Comparison of ENCODE assay signal across 8 cellular contexts in genomic region chr18:50878345-50879301, GRCh38. TPM values are rescaled to one million over a fixed set of nuclear protein-coding genes. Genes with fewer than 3 reads are reported as not detected.
A peak's percentile ranks its signal among the peaks of the same experiment; 100 is the strongest.
DNase-seq lines count a peak whose midpoint lies in the region; ATAC-seq, FAIRE-seq and TF ChIP-seq lines count a peak whose summit lies in the region.

ME2 (plus strand) TSS chr18:50879118; CDS start chr18:50895821, 16,703 bp downstream.

- peak within 1 kb of the TSS; percentile 94 for H2AFZ ChIP-seq in parathyroid adenoma

- H3K9ac ChIP-seq in adipocyte (ENCODE audit: low read length) (peak within 1 kb of the TSS; percentile 97), parathyroid adenoma (peak within 1 kb of the TSS; percentile 42)

- H3K4me3 ChIP-seq in adipocyte (ENCODE audit: low read length), result peak within 1 kb of the TSS; percentile 100
- peak within 1 kb of the TSS; percentile 67 for H3K4me3 ChIP-seq in cardiac muscle cell
- H3K4me3 ChIP-seq in parathyroid adenoma (ENCODE audit: low read depth, low read length), result peak within 1 kb of the TSS; percentile 89
- H3K4me3 ChIP-seq in tibial artery, result peak within 1 kb of the TSS; percentile 80 to 97

- H3K27ac ChIP-seq in cardiac muscle cell (peak within 1 kb of the TSS; percentile 84), parathyroid adenoma (peak within 1 kb of the TSS; percentile 89), tibial artery (peak within 1 kb of the TSS; percentile 87 to 91)

- H3K36me3 ChIP-seq in adipocyte (ENCODE audit: control insufficient read depth, insufficient read depth, low read length, severe bottlenecking) (no peaks in the 10 kb centered on the region), cardiac muscle cell (no peaks in the 10 kb centered on the region), parathyroid adenoma (ENCODE audit: control insufficient read depth, insufficient read depth, low read length) (no peaks in the 10 kb centered on the region), tibial artery (no peaks in the 10 kb centered on the region)

- FAIRE-seq in GM12892 (lab: Jason Lieb, UNC), result peak; percentile 89

- H3K79me2 ChIP-seq in parathyroid adenoma, result peaks cover 20% of the 10 kb centered on the region

- TF ChIP-seq CTCF in cardiac muscle cell (IDR thresholded peaks at IDR 0.05; ENCODE audit: low read depth, low read length), result no peak
- no peak for TF ChIP-seq CTCF in parathyroid adenoma (IDR thresholded peaks at IDR 0.05)
- TF ChIP-seq CTCF in tibial artery (IDR thresholded peaks at IDR 0.05), result no peak

- H3K4me1 ChIP-seq in adipocyte (ENCODE audit: control insufficient read depth, insufficient read depth, low read length) (peaks cover 16% of the 10 kb centered on the region), cardiac muscle cell (ENCODE audit: low read depth) (no peaks in the 10 kb centered on the region), parathyroid adenoma (no peaks in the 10 kb centered on the region), tibial artery (peaks cover 0 to 10% (median 8%) of the 10 kb centered on the region in 4 donors)

- peak within 1 kb of the TSS; percentile 90 for H3K4me2 ChIP-seq in parathyroid adenoma (ENCODE audit: low read length)

- peak; percentile 95 for ATAC-seq in HG02840 (IDR thresholded peaks at IDR 0.05; ENCODE audit: low FRiP score, unreplicated experiment)

- intact Hi-C loops in tibial artery (cut with DNase I; ENCODE audit: low total_unique reads), result loop anchor here (5.0 kb wide), 1 partner anchor 149 kb away; no protein-coding TSS in a partner anchor

- DNase-seq in GM12892 (ENCODE audit: insufficient read length) (peak; percentile 89), NCI-H1436 treated with DMSO at 0.1 percent for 48 hours (lab: John Stamatoyannopoulos, UW) (peak; percentile 50), T follicular helper cell (ENCODE audit: low read depth) (peak; percentile 80), adipocyte (ENCODE audit: low read depth) (peak; percentile 96), cardiac muscle cell (ENCODE audit: low read depth in 1 of 2, low spot score in 1 of 2) (peak; percentile 94 to 96), tibial artery (peak; percentile 90 to 95)

- H3K27me3 ChIP-seq in adipocyte (replicated peaks; ENCODE audit: control insufficient read depth, insufficient read depth, low read length) (no peaks in the 10 kb centered on the region), cardiac muscle cell (no peaks in the 10 kb centered on the region), parathyroid adenoma (ENCODE audit: control insufficient read depth, insufficient read depth, low read length) (no peaks in the 10 kb centered on the region), tibial artery (no peaks in the 10 kb centered on the region)

- H3K9me3 ChIP-seq in adipocyte (ENCODE audit: control insufficient read depth, low read length), result no peaks in the 10 kb centered on the region
- no peaks in the 10 kb centered on the region for H3K9me3 ChIP-seq in cardiac muscle cell (ENCODE audit: low read depth)
- no peaks in the 10 kb centered on the region for H3K9me3 ChIP-seq in parathyroid adenoma (ENCODE audit: control insufficient read depth, low read length)
- H3K9me3 ChIP-seq in tibial artery, result no peaks in the 10 kb centered on the region

- peak; percentile 90; the same call in 1 of the 2 replicates for TF ChIP-seq POLR2A in GM12892 (IDR thresholded peaks at IDR 0.05; ENCODE audit: low read depth, low read length)

RNA-seq across cellular contexts. Expression of gene ME2, which starts in this region (rescaled TPM):
- polyA plus RNA-seq in GM12892 (2012; ENCODE audit: missing spikeins), result 83.7 TPM
- total RNA-seq in cardiac muscle cell, result 33.4 and 47.3 TPM in 2 replicates
- 33.9 and 46.7 TPM in 2 replicates for polyA plus RNA-seq in cardiac muscle cell

Comparison
In these comparisons a context has a peak if more than half of its experiments do, and no peak if none do; other contexts are left out.
1. Peak in every context shown above with its lines: DNase-seq, ATAC-seq, H3K4me3 ChIP-seq and H3K27ac ChIP-seq.